ENCODE assay signal across 2 cellular contexts in genomic region chr13:27466513-27466912, GRCh38.
TF ChIP-seq lines count a peak whose summit lies in the region.

No MANE protein-coding gene starts in this region.

TF ChIP-seq in SK-N-SH, 30 proteins besides CTCF, POLR2A, EP300 and RAD21 (continued from another document):
- TF ChIP-seq, protein P1, sequence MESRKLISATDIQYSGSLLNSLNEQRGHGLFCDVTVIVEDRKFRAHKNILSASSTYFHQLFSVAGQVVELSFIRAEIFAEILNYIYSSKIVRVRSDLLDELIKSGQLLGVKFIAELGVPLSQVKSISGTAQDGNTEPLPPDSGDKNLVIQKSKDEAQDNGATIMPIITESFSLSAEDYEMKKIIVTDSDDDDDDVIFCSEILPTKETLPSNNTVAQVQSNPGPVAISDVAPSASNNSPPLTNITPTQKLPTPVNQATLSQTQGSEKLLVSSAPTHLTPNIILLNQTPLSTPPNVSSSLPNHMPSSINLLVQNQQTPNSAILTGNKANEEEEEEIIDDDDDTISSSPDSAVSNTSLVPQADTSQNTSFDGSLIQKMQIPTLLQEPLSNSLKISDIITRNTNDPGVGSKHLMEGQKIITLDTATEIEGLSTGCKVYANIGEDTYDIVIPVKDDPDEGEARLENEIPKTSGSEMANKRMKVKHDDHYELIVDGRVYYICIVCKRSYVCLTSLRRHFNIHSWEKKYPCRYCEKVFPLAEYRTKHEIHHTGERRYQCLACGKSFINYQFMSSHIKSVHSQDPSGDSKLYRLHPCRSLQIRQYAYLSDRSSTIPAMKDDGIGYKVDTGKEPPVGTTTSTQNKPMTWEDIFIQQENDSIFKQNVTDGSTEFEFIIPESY (IDR thresholded peaks at IDR 0.05; ENCODE audit: borderline replicate concordance, low read depth): no peak

TF ChIP-seq in SK-N-SH treated with all-trans-retinoic acid at 6 μM for 48 hours, 23 proteins besides CTCF, POLR2A, EP300 and RAD21 (continued from another document):
- TF ChIP-seq CREB5 (CRISPR knock-in tag; IDR thresholded peaks at IDR 0.05; ENCODE audit: low read depth): no peak
- TF ChIP-seq ARNTL (CRISPR knock-in tag; IDR thresholded peaks at IDR 0.05; ENCODE audit: borderline replicate concordance, low read depth): no peak
- no peak for TF ChIP-seq ESRRG (CRISPR knock-in tag; IDR thresholded peaks at IDR 0.05)
- no peak for TF ChIP-seq CSDC2 (CRISPR knock-in tag; IDR thresholded peaks at IDR 0.05)
- no peak for TF ChIP-seq ZNF565 (CRISPR knock-in tag; conservative IDR thresholded peaks at IDR 0.05; ENCODE audit: low read depth)
- no peak for TF ChIP-seq CSRNP3 (CRISPR knock-in tag; IDR thresholded peaks at IDR 0.05)
- TF ChIP-seq RARB (CRISPR knock-in tag; IDR thresholded peaks at IDR 0.05): no peak
- no peak for TF ChIP-seq ZNF8 (CRISPR knock-in tag; IDR thresholded peaks at IDR 0.05)
- TF ChIP-seq OSR1 (CRISPR knock-in tag; IDR thresholded peaks at IDR 0.05): no peak
- no peak for TF ChIP-seq ZFP30 (CRISPR knock-in tag; IDR thresholded peaks at IDR 0.05)
- TF ChIP-seq, protein P2, sequence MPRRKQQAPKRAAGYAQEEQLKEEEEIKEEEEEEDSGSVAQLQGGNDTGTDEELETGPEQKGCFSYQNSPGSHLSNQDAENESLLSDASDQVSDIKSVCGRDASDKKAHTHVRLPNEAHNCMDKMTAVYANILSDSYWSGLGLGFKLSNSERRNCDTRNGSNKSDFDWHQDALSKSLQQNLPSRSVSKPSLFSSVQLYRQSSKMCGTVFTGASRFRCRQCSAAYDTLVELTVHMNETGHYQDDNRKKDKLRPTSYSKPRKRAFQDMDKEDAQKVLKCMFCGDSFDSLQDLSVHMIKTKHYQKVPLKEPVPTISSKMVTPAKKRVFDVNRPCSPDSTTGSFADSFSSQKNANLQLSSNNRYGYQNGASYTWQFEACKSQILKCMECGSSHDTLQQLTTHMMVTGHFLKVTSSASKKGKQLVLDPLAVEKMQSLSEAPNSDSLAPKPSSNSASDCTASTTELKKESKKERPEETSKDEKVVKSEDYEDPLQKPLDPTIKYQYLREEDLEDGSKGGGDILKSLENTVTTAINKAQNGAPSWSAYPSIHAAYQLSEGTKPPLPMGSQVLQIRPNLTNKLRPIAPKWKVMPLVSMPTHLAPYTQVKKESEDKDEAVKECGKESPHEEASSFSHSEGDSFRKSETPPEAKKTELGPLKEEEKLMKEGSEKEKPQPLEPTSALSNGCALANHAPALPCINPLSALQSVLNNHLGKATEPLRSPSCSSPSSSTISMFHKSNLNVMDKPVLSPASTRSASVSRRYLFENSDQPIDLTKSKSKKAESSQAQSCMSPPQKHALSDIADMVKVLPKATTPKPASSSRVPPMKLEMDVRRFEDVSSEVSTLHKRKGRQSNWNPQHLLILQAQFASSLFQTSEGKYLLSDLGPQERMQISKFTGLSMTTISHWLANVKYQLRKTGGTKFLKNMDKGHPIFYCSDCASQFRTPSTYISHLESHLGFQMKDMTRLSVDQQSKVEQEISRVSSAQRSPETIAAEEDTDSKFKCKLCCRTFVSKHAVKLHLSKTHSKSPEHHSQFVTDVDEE (CRISPR knock-in tag; IDR thresholded peaks at IDR 0.05): no peak
TF ChIP-seq in SK-N-SH treated with all-trans-retinoic acid at 6 μM for 48 hours: peak in this region for 0.
